Comparison of ENCODE assay signal across 8 cellular contexts in genomic region chr3:197949767-197950660, GRCh38. TPM values are rescaled to one million over a fixed set of nuclear protein-coding genes. Genes with fewer than 3 reads are reported as not detected.
DNase-seq lines count a peak whose midpoint lies in the region; ATAC-seq and TF ChIP-seq lines count a peak whose summit lies in the region.

Gene RPL35A, plus strand, starts transcription at chr3:197950190. Its CDS starts 778 bp downstream, at chr3:197950968.

- no peaks in the 10 kb centered on the region for H3K27me3 ChIP-seq in Panc1 (ENCODE audit: control insufficient read depth, insufficient read depth, low read length)
- H3K27me3 ChIP-seq in muscle layer of colon (ENCODE audit: control insufficient read depth in 1 of 2, insufficient read depth in 2 of 2, low read length in 2 of 2): no peaks in the 10 kb centered on the region

- H3K4me1 ChIP-seq in Panc1 (ENCODE audit: control insufficient read depth, insufficient read depth, low read length) (peaks cover 36% of the 10 kb centered on the region), muscle layer of colon (ENCODE audit: insufficient read depth, low read length) (peaks cover 26% of the 10 kb centered on the region)

- POLR2A ChIA-PET in Panc1 (lab: Charles Lee): interaction anchor here (0.6 to 1.1 kb wide), 3 partner anchors 9 to 16 kb away, joined by 3 to 5 read pairs (median 5); no protein-coding TSS in a partner anchor

- TSS peak; percentile 82 for BruUV-seq in Panc1 (replicated peaks; lab: Mats Ljungman, UMichigan)

- H3K9ac ChIP-seq in muscle layer of colon (ENCODE audit: low read length): peak within 1 kb of the TSS; percentile 100

- in situ Hi-C loops in Panc1 (cut with HindIII; ENCODE audit: low pct_unique_long_range_greater_than_20kb, low sequenced_read_pairs): no loop called here

- CTCF ChIA-PET in Panc1 (lab: Charles Lee): interaction anchor here (1.1 kb wide), 1 partner anchor 102 kb away, joined by 3 read pairs; no protein-coding TSS in a partner anchor

- peaks cover 35% of the 10 kb centered on the region for H3K36me3 Mint-ChIP-seq in activated T-cell treated with anti-CD3 and anti-CD28 coated beads, Interleukin-2, amount 50 U/mL, for 4 hours (ENCODE audit: insufficient read depth)

- no peaks in the 10 kb centered on the region for H3K9me3 Mint-ChIP-seq in activated T-cell treated with anti-CD3 and anti-CD28 coated beads, Interleukin-2, amount 50 U/mL, for 4 hours

- peaks cover 18% of the 10 kb centered on the region for H3K36me3 ChIP-seq in Panc1 (ENCODE audit: control insufficient read depth, insufficient read depth, low read length)
- peaks cover 38% of the 10 kb centered on the region for H3K36me3 ChIP-seq in muscle layer of colon (ENCODE audit: insufficient read depth, low read length)

- H3K9me3 ChIP-seq in Panc1 (ENCODE audit: control insufficient read depth, insufficient read depth, low read depth, low read length) (no peaks in the 10 kb centered on the region), muscle layer of colon (ENCODE audit: low read length) (no peaks in the 10 kb centered on the region)

- H3K4me1 Mint-ChIP-seq in activated T-cell treated with anti-CD3 and anti-CD28 coated beads, Interleukin-2, amount 50 U/mL, for 4 hours (ENCODE audit: low read depth): peaks cover 41% of the 10 kb centered on the region

- intact Hi-C loops in Panc1 (cut with micrococcal nuclease; ENCODE audit: unreplicated experiment): no loop called here

- peak; percentile 87 for ATAC-seq in GM21723 (IDR thresholded peaks at IDR 0.05; ENCODE audit: unreplicated experiment)
- peak; percentile 92 for ATAC-seq in Panc1
- ATAC-seq in activated T-cell treated with anti-CD3 and anti-CD28 coated beads, Interleukin-2, amount 50 U/mL, for 4 hours: peak; percentile 91
- peak; percentile 87 for ATAC-seq in esophagus mucosa

- H3K4me3 ChIP-seq in Panc1 (ENCODE audit: low read depth in 2 of 2, low read length in 2 of 2): peak within 1 kb of the TSS; percentile 57 to 98
- peak within 1 kb of the TSS; percentile 73 to 98 for H3K4me3 ChIP-seq in muscle layer of colon (ENCODE audit: low read depth in 1 of 2, low read length in 2 of 2)

- H3K27ac ChIP-seq in Panc1 (ENCODE audit: low read length) (peak within 1 kb of the TSS; percentile 99), muscle layer of colon (ENCODE audit: low read depth, low read length) (peak within 1 kb of the TSS; percentile 85)

- DNase-seq in DMS53 (lab: John Stamatoyannopoulos, UW) (peak; percentile 97), KG1 (lab: John Stamatoyannopoulos, UW) (peak; percentile 100), Panc1 (ENCODE audit: low read depth, low spot score) (peak; percentile 99)
- DNase-seq in activated T-cell treated with anti-CD3 and anti-CD28 coated beads, Interleukin-2, amount 50 U/mL, for 4 hours: peak; percentile 80
- peak; percentile 57 for DNase-seq in stimulated activated CD8-positive, alpha-beta memory T cell treated with anti-CD3 and anti-CD28 coated beads, Interleukin-7, amount 100 ng/mL, for 24 hours (ENCODE audit: low read depth)

- H3K27me3 Mint-ChIP-seq in activated T-cell treated with anti-CD3 and anti-CD28 coated beads, Interleukin-2, amount 50 U/mL, for 4 hours (ENCODE audit: low read depth): no peaks in the 10 kb centered on the region

- no peak for TF ChIP-seq CTCF in Panc1 (IDR thresholded peaks at IDR 0.05)

- peak within 1 kb of the TSS; percentile 96 for H3K4me3 Mint-ChIP-seq in activated T-cell treated with anti-CD3 and anti-CD28 coated beads, Interleukin-2, amount 50 U/mL, for 4 hours

RNA-seq across cellular contexts. Expression of gene RPL35A, which starts in this region (rescaled TPM):
- 1,025 TPM for total RNA-seq in Panc1 (2021; ENCODE audit: unreplicated experiment)
- polyA plus RNA-seq in Panc1 (2012; ENCODE audit: insufficient read length): 981 TPM
- 1,000 to 10,000 TPM; 1,441 to 1,606 (median 1,571) TPM for total RNA-seq in activated T-cell treated with anti-CD3 and anti-CD28 coated beads, Interleukin-2, amount 50 U/mL, for 4 hours
- 1,002 TPM for total RNA-seq in esophagus mucosa

Comparison
In these comparisons a context has a peak if more than half of its experiments do, and no peak if none do; other contexts are left out.
1. Peak in every context shown above with its lines: DNase-seq, ATAC-seq, H3K4me3 ChIP-seq and H3K27ac ChIP-seq.